In genomic region chr13:30308548-30308947, GRCh38 we compare ENCODE assay signal across 2 cellular contexts.
A peak's percentile ranks its signal among the peaks of the same experiment; 100 is the strongest.
TF ChIP-seq lines count a peak whose summit lies in the region.

No MANE protein-coding gene starts in this region.

TF ChIP-seq in SK-N-SH treated with all-trans-retinoic acid at 6 μM for 48 hours, 23 proteins besides CTCF, POLR2A, EP300 and RAD21 (continued from another document):
- TF ChIP-seq, protein P1, sequence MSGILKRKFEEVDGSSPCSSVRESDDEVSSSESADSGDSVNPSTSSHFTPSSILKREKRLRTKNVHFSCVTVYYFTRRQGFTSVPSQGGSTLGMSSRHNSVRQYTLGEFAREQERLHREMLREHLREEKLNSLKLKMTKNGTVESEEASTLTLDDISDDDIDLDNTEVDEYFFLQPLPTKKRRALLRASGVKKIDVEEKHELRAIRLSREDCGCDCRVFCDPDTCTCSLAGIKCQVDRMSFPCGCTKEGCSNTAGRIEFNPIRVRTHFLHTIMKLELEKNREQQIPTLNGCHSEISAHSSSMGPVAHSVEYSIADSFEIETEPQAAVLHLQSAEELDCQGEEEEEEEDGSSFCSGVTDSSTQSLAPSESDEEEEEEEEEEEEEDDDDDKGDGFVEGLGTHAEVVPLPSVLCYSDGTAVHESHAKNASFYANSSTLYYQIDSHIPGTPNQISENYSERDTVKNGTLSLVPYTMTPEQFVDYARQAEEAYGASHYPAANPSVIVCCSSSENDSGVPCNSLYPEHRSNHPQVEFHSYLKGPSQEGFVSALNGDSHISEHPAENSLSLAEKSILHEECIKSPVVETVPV (CRISPR knock-in tag; IDR thresholded peaks at IDR 0.05), result no peak
- no peak for TF ChIP-seq ISL1 (CRISPR knock-in tag; IDR thresholded peaks at IDR 0.05)

TF ChIP-seq in GM12878, 131 proteins besides CTCF, POLR2A, EP300 and RAD21 (continued from another document):
- TF ChIP-seq, protein P2, sequence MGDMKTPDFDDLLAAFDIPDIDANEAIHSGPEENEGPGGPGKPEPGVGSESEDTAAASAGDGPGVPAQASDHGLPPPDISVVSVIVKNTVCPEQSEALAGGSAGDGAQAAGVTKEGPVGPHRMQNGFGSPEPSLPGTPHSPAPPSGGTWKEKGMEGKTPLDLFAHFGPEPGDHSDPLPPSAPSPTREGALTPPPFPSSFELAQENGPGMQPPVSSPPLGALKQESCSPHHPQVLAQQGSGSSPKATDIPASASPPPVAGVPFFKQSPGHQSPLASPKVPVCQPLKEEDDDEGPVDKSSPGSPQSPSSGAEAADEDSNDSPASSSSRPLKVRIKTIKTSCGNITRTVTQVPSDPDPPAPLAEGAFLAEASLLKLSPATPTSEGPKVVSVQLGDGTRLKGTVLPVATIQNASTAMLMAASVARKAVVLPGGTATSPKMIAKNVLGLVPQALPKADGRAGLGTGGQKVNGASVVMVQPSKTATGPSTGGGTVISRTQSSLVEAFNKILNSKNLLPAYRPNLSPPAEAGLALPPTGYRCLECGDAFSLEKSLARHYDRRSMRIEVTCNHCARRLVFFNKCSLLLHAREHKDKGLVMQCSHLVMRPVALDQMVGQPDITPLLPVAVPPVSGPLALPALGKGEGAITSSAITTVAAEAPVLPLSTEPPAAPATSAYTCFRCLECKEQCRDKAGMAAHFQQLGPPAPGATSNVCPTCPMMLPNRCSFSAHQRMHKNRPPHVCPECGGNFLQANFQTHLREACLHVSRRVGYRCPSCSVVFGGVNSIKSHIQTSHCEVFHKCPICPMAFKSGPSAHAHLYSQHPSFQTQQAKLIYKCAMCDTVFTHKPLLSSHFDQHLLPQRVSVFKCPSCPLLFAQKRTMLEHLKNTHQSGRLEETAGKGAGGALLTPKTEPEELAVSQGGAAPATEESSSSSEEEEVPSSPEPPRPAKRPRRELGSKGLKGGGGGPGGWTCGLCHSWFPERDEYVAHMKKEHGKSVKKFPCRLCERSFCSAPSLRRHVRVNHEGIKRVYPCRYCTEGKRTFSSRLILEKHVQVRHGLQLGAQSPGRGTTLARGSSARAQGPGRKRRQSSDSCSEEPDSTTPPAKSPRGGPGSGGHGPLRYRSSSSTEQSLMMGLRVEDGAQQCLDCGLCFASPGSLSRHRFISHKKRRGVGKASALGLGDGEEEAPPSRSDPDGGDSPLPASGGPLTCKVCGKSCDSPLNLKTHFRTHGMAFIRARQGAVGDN (IDR thresholded peaks at IDR 0.05), result no peak
- TF ChIP-seq ZNF207 (IDR thresholded peaks at IDR 0.05; ENCODE audit: borderline replicate concordance), result no peak
- no peak for TF ChIP-seq SUPT20H (IDR thresholded peaks at IDR 0.05; ENCODE audit: borderline replicate concordance, control insufficient read depth, low read depth, low read length)
- 0 out of 2 replicates have a peak, but pooled peaks have one; percentile 16 for TF ChIP-seq BCL11A (IDR thresholded peaks at IDR 0.05; ENCODE audit: low read depth, low read length)
- no peak for TF ChIP-seq SREBF1 (IDR thresholded peaks at IDR 0.05; ENCODE audit: low read length)
- no peak for TF ChIP-seq FOS (IDR thresholded peaks at IDR 0.05; ENCODE audit: borderline replicate concordance, extremely low read depth, insufficient read length)
- no peak for TF ChIP-seq USF1 (IDR thresholded peaks at IDR 0.05; ENCODE audit: borderline replicate concordance, extremely low read length, insufficient read depth, low read depth, low read length)
- no peak for TF ChIP-seq RCOR1 (conservative IDR thresholded peaks at IDR 0.05; ENCODE audit: low read depth, low read length)
- TF ChIP-seq CUX1 (IDR thresholded peaks at IDR 0.05; ENCODE audit: insufficient replicate concordance, low read depth, low read length), result no peak
- TF ChIP-seq SIX5 (IDR thresholded peaks at IDR 0.05; ENCODE audit: low read depth, low read length, severe bottlenecking), result no peak
- no peak for TF ChIP-seq SMARCA5 (IDR thresholded peaks at IDR 0.05)
- TF ChIP-seq ATF3 (IDR thresholded peaks at IDR 0.05; ENCODE audit: borderline replicate concordance, extremely low read depth, low read depth, low read length), result no peak
- no peak for TF ChIP-seq SIN3A (IDR thresholded peaks at IDR 0.05; ENCODE audit: low read depth, low read length)
- peak; percentile 85 for TF ChIP-seq JUNB (IDR thresholded peaks at IDR 0.05)
- TF ChIP-seq TCF3 (IDR thresholded peaks at IDR 0.05; ENCODE audit: borderline replicate concordance, insufficient read depth, low read depth, low read length), result no peak
- TF ChIP-seq, protein P3, sequence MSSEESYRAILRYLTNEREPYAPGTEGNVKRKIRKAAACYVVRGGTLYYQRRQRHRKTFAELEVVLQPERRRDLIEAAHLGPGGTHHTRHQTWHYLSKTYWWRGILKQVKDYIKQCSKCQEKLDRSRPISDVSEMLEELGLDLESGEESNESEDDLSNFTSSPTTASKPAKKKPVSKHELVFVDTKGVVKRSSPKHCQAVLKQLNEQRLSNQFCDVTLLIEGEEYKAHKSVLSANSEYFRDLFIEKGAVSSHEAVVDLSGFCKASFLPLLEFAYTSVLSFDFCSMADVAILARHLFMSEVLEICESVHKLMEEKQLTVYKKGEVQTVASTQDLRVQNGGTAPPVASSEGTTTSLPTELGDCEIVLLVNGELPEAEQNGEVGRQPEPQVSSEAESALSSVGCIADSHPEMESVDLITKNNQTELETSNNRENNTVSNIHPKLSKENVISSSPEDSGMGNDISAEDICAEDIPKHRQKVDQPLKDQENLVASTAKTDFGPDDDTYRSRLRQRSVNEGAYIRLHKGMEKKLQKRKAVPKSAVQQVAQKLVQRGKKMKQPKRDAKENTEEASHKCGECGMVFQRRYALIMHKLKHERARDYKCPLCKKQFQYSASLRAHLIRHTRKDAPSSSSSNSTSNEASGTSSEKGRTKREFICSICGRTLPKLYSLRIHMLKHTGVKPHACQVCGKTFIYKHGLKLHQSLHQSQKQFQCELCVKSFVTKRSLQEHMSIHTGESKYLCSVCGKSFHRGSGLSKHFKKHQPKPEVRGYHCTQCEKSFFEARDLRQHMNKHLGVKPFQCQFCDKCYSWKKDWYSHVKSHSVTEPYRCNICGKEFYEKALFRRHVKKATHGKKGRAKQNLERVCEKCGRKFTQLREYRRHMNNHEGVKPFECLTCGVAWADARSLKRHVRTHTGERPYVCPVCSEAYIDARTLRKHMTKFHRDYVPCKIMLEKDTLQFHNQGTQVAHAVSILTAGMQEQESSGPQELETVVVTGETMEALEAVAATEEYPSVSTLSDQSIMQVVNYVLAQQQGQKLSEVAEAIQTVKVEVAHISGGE (CRISPR knock-in tag; IDR thresholded peaks at IDR 0.05), result no peak
- no peak for TF ChIP-seq ZSCAN29 (IDR thresholded peaks at IDR 0.05)
- TF ChIP-seq ZNF274 (IDR thresholded peaks at IDR 0.05; ENCODE audit: insufficient read depth, insufficient read length), result no peak
- TF ChIP-seq SMC3 (IDR thresholded peaks at IDR 0.05; ENCODE audit: borderline replicate concordance, low read length), result no peak
- no peak for TF ChIP-seq CBFB (IDR thresholded peaks at IDR 0.05; ENCODE audit: low read depth)
- peak; percentile 69 for TF ChIP-seq RUNX3 (IDR thresholded peaks at IDR 0.05; ENCODE audit: low read length)
- TF ChIP-seq EED (IDR thresholded peaks at IDR 0.05; ENCODE audit: low read depth), result peak; percentile 80
- no peak for TF ChIP-seq JUND (IDR thresholded peaks at IDR 0.05; ENCODE audit: low read depth, low read length)
- TF ChIP-seq BCLAF1 (IDR thresholded peaks at IDR 0.05), result no peak
- no peak for TF ChIP-seq NR2C1 (IDR thresholded peaks at IDR 0.05)
- no peak for TF ChIP-seq RFX5 (IDR thresholded peaks at IDR 0.05; ENCODE audit: low read depth, low read length)
- TF ChIP-seq EZH2 (IDR thresholded peaks at IDR 0.05; ENCODE audit: borderline replicate concordance, control insufficient read depth, low read depth, low read length), result no peak
- 0 out of 2 replicates have a peak, but pooled peaks have one; percentile 14 for TF ChIP-seq IRF4 (IDR thresholded peaks at IDR 0.05; ENCODE audit: low read depth, low read length)
- peak; percentile 48; the same call in 1 of the 2 replicates for TF ChIP-seq YY1 (IDR thresholded peaks at IDR 0.05; ENCODE audit: low read depth, low read length)
